8 cellular contexts compared by ENCODE assay signal in the genomic region with DNA sequence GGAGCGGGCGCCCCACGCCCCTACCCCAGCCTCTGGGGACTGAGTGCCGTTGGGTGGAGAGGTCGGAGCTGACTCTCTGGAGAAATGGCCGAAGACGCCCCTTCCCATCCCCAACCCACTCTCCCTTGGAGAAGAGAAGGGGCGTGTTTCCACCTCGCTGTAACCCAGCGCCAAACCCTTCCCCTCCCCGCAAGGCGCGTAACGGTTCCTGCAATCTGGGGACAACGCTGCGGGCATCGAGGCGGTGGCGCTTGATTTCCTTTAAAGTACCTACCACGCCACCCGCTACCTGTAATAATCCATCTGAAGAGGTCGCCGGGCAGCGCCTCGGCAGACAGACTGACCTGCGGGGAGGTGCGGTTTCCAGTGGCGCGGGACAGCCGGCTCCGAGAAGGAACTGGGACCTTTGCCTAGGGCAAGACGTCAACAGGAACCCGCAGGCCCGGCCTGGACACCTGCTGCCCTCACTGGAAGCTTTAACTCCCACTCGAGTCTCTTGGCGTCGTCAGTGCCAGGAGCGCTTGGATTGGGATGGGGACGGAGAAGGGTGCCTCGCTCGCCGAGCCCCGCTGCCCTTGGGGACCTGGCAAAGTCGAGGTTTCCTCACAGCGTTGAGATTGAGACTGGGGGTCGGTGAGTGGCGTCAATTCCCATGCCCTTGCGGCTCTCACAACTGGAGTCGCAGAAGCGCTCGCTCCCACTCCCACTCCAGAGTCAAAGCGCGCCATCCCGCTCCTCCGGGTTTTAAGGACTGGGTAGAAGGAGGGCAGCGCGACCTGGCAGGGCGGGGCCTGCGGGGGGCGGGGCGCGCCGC. TPM values are rescaled to one million over a fixed set of nuclear protein-coding genes. Genes with fewer than 3 reads are reported as not detected.
A peak's percentile ranks its signal among the peaks of the same experiment; 100 is the strongest.
DNase-seq lines count a peak whose midpoint lies in the region; ATAC-seq and TF ChIP-seq lines count a peak whose summit lies in the region.

CYP1B1 (minus strand) TSS at position 716 of the 814 bp plus-strand sequence. CDS start 763 bp downstream, outside the sequence.

- H3K27me3 Mint-ChIP-seq in Calu3 (ENCODE audit: unreplicated experiment) = no peaks in the 10 kb centered on the region
- H3K27me3 Mint-ChIP-seq in activated B cell treated with CpG ODN at 0.5 μM for 24 hours = peaks cover 56% of the 10 kb centered on the region

- H3K4me1 Mint-ChIP-seq in Calu3 (ENCODE audit: low read depth, unreplicated experiment) = peaks cover 26% of the 10 kb centered on the region
- peaks cover 28% of the 10 kb centered on the region for H3K4me1 Mint-ChIP-seq in activated B cell treated with CpG ODN at 0.5 μM for 24 hours

- H3K36me3 Mint-ChIP-seq in Calu3 (ENCODE audit: insufficient read depth, unreplicated experiment) (peaks cover 43% of the 10 kb centered on the region), activated B cell treated with CpG ODN at 0.5 μM for 24 hours (ENCODE audit: low read depth) (no peaks in the 10 kb centered on the region)

- H3K4me3 Mint-ChIP-seq in Calu3 (ENCODE audit: low read depth, unreplicated experiment) (peak within 1 kb of the TSS; percentile 88), activated B cell treated with CpG ODN at 0.5 μM for 24 hours (peak within 1 kb of the TSS; percentile 80)

- CTCF ChIA-PET in Calu3 (lab: Charles Lee) (interaction anchor here (0.7 to 3.3 kb wide), 18 partner anchors 14 to 506 kb away, joined by 3 to 73 read pairs (median 8); no protein-coding TSS in a partner anchor), HEK293 (lab: Yijun Ruan, JAX) (interaction anchor here (0.5 to 2.0 kb wide), 19 partner anchors 8 to 761 kb away, joined by 3 to 8 read pairs (median 4); no protein-coding TSS in a partner anchor), activated B cell treated with CpG ODN at 0.5 μM for 24 hours (lab: Charles Lee) (interaction anchor here (2.1 kb wide), 1 partner anchor 38 kb away, joined by 5 read pairs; no protein-coding TSS in a partner anchor)

- BruUV-seq in Calu3 (replicated peaks; lab: Mats Ljungman, UMichigan) = TSS peak; percentile 36

- WGBS in heart left ventricle, 4 donors = 2 to 3% (median 2%) methylated on average over 53 to 63 of the region's 63 CpGs
- 3% methylated on average over 58 of the region's 63 CpGs for WGBS in prostate gland

- H3K27ac Mint-ChIP-seq in Calu3 (ENCODE audit: unreplicated experiment) (peak within 1 kb of the TSS; percentile 95), activated B cell treated with CpG ODN at 0.5 μM for 24 hours (no peak within 1 kb of the TSS)

- H3K9me3 Mint-ChIP-seq in Calu3 (ENCODE audit: low read depth, unreplicated experiment) (no peaks in the 10 kb centered on the region), activated B cell treated with CpG ODN at 0.5 μM for 24 hours (no peaks in the 10 kb centered on the region)

- H3K4me3 ChIP-seq in HEK293 (ENCODE audit: low read depth, low read length) (peak within 1 kb of the TSS; percentile 50), heart left ventricle (peak within 1 kb of the TSS; percentile 30 to 77 (median 65)), prostate gland (peak within 1 kb of the TSS; percentile 53 to 57)

- H3K27ac ChIP-seq in HEK293 (ENCODE audit: extremely low read depth, low read depth, low read length) = peak within 1 kb of the TSS; percentile 99
- peak within 1 kb of the TSS; percentile 78 to 97 (median 93) for H3K27ac ChIP-seq in heart left ventricle
- H3K27ac ChIP-seq in prostate gland = peak within 1 kb of the TSS; percentile 85 to 87

- POLR2A ChIA-PET in HEK293 (lab: Yijun Ruan, JAX) (interaction anchor here (1.0 to 2.4 kb wide), 9 partner anchors 8 to 526 kb away, joined by 3 to 18 read pairs (median 5); partner anchors contain the start of genes HNRNPLL and RMDN2), activated B cell treated with CpG ODN at 0.5 μM for 24 hours (lab: Charles Lee) (interaction anchor here (1.6 kb wide), 1 partner anchor 38 kb away, joined by 5 read pairs; no protein-coding TSS in a partner anchor)

- TF ChIP-seq POLR2A in heart left ventricle (IDR thresholded peaks at IDR 0.05) = peak in 1 of 2 donors; percentile 33
- TF ChIP-seq POLR2A in prostate gland (IDR thresholded peaks at IDR 0.05) = peak; percentile 26

- H3K4me1 ChIP-seq in HEK293 (ENCODE audit: control insufficient read depth, insufficient read depth, low read length) (peaks cover 4% of the 10 kb centered on the region), heart left ventricle (peaks cover 0 to 53% (median 22%) of the 10 kb centered on the region in 12 donors), prostate gland (replicated peaks) (peaks cover 3% of the 10 kb centered on the region)

- intact Hi-C loops in Calu3 (cut with micrococcal nuclease; ENCODE audit: unreplicated experiment) (loop anchor here (1.0 to 2.0 kb wide), 4 partner anchors 21 to 199 kb away; no protein-coding TSS in a partner anchor), activated B cell treated with CpG ODN at 0.5 μM for 24 hours (cut with micrococcal nuclease) (loop anchor here (5.0 kb wide), 1 partner anchor 38 kb away; no protein-coding TSS in a partner anchor), heart left ventricle (cut with DNase I) (loop anchor here in 9 of 10 donors (1.0 to 10.0 kb wide), 9 partner anchors 21 to 199 kb away; no protein-coding TSS in a partner anchor), prostate gland (cut with DNase I) (loop anchor here (2.0 to 5.0 kb wide), 4 partner anchors 38 to 199 kb away; no protein-coding TSS in a partner anchor)

- H3K36me3 ChIP-seq in HEK293 (ENCODE audit: control insufficient read depth in 2 of 2, insufficient read depth in 1 of 2, low read length in 2 of 2) (no peaks in the 10 kb centered on the region), heart left ventricle (peaks cover 0 to 6% (median under 1%) of the 10 kb centered on the region in 9 donors), prostate gland (no peaks in the 10 kb centered on the region)

- H3K9me3 ChIP-seq in HEK293 (ENCODE audit: control insufficient read depth, insufficient read depth, low read depth, low read length) (no peaks in the 10 kb centered on the region), heart left ventricle (no peaks in the 10 kb centered on the region), prostate gland (no peaks in the 10 kb centered on the region)

- H3K27me3 ChIP-seq in heart left ventricle = peaks cover 0 to 57% (median 32%) of the 10 kb centered on the region in 9 donors
- no peaks in the 10 kb centered on the region for H3K27me3 ChIP-seq in prostate gland (replicated peaks; ENCODE audit: insufficient read depth)

- ATAC-seq in activated B cell treated with CpG ODN at 0.5 μM for 24 hours (ENCODE audit: low read depth) (no peak), heart left ventricle (peak; percentile 57 to 72 (median 66))

- DNase-seq in Calu3 (no peak), activated B cell treated with CpG ODN at 0.5 μM for 24 hours (peak; percentile 15), heart left ventricle (peak in 4 of 5 donors; percentile 42 to 76 (median 50)), prostate gland (ENCODE audit: low spot score) (no peak), GM19238 (ENCODE audit: insufficient read length, low spot score) (no peak), hypothalamus (lab: John Stamatoyannopoulos, UW) (no peak), NCI-H187 (lab: John Stamatoyannopoulos, UW) (no peak)

- no peak for TF ChIP-seq CTCF in Calu3 (IDR thresholded peaks at IDR 0.05; ENCODE audit: unreplicated experiment)
- TF ChIP-seq CTCF in HEK293 (tag by site-specific recombination; IDR thresholded peaks at IDR 0.05) = no peak
- TF ChIP-seq CTCF in activated B cell treated with CpG ODN at 0.5 μM for 24 hours (IDR thresholded peaks at IDR 0.05) = no peak
- no peak for TF ChIP-seq CTCF in heart left ventricle (IDR thresholded peaks at IDR 0.05)
- TF ChIP-seq CTCF in prostate gland (IDR thresholded peaks at IDR 0.05) = no peak

TF ChIP-seq in HEK293, 187 proteins besides CTCF, POLR2A, EP300 and RAD21 (continues in another document):
- TF ChIP-seq SETDB1 (IDR thresholded peaks at IDR 0.05; ENCODE audit: insufficient read length, low read length) (no peak), ZNF571 (tag by site-specific recombination; IDR thresholded peaks at IDR 0.05) (no peak), ZNF248 (tag by site-specific recombination; IDR thresholded peaks at IDR 0.05) (no peak), ZNF664 (tag by site-specific recombination; IDR thresholded peaks at IDR 0.05) (no peak), RBAK (tag by site-specific recombination; IDR thresholded peaks at IDR 0.05) (no peak), ZNF292 (tag by site-specific recombination; IDR thresholded peaks at IDR 0.05; ENCODE audit: borderline replicate concordance, low read depth) (no peak), SCRT1 (tag by site-specific recombination; IDR thresholded peaks at IDR 0.05; ENCODE audit: borderline replicate concordance) (no peak), ZNF211 (tag by site-specific recombination; IDR thresholded peaks at IDR 0.05; ENCODE audit: low read depth) (no peak), ZNF404 (tag by site-specific recombination; IDR thresholded peaks at IDR 0.05) (no peak), ZNF426 (tag by site-specific recombination; IDR thresholded peaks at IDR 0.05) (no peak)
- TF ChIP-seq, protein P1, sequence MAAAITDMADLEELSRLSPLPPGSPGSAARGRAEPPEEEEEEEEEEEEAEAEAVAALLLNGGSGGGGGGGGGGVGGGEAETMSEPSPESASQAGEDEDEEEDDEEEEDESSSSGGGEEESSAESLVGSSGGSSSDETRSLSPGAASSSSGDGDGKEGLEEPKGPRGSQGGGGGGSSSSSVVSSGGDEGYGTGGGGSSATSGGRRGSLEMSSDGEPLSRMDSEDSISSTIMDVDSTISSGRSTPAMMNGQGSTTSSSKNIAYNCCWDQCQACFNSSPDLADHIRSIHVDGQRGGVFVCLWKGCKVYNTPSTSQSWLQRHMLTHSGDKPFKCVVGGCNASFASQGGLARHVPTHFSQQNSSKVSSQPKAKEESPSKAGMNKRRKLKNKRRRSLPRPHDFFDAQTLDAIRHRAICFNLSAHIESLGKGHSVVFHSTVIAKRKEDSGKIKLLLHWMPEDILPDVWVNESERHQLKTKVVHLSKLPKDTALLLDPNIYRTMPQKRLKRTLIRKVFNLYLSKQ (tag by site-specific recombination; IDR thresholded peaks at IDR 0.05; ENCODE audit: borderline replicate concordance) = no peak

RNA-seq across cellular contexts. Expression of gene CYP1B1, which starts in this region (rescaled TPM):
- total RNA-seq in Calu3 (2022) = 34.4 and 36.5 TPM in 2 replicates
- 0.86 and 1.2 TPM in 2 replicates for total RNA-seq in activated B cell treated with CpG ODN at 0.5 μM for 24 hours
- 10 to 100 TPM; 11.2 to 68.8 (median 24.5) TPM for total RNA-seq in heart left ventricle
- 1 to 10 TPM; 3.9 to 8.9 TPM for polyA plus RNA-seq in heart left ventricle
- 100 to 1,000 TPM in 1 of 2 donors, 10 to 100 TPM in 1; 19.4 to 289 TPM for total RNA-seq in prostate gland

Comparison
In these comparisons a context has a peak if more than half of its experiments do, and no peak if none do; other contexts are left out.
1. DNase-seq: peak in activated B cell treated with CpG ODN at 0.5 μM for 24 hours (single experiment) and heart left ventricle (4 of 5); none in Calu3 (single experiment), prostate gland (single experiment), GM19238 (single experiment), hypothalamus (0 of 51) and NCI-H187 (0 of 2).
2. Peak in every context shown above with its lines, with median percentiles within 50 percentile points of each other: H3K27ac ChIP-seq and H3K4me3 ChIP-seq.